In genomic region chr2:156329031-156329921, GRCh38 we compare ENCODE assay signal across 11 cellular contexts. TPM values are rescaled to one million over a fixed set of nuclear protein-coding genes. Genes with fewer than 3 reads are reported as not detected.
DNase-seq lines count a peak whose midpoint lies in the region; ATAC-seq and TF ChIP-seq lines count a peak whose summit lies in the region.
"Had no signal": no experiment of that assay in that cellular context is flagged by ENCODE, and none has a peak within 500 bp of the region (broad histone marks: within the 10 kb centered on the region; RNA-seq: fewer than 3 reads in every experiment).

No MANE protein-coding gene starts in this region.

- intact Hi-C loops in activated CD4-positive, alpha-beta memory T cell treated with anti-CD3 and anti-CD28 coated beads for 36 hours (cut with micrococcal nuclease): no loop called here

- no peak for TF ChIP-seq CTCF in hepatocyte (IDR thresholded peaks at IDR 0.05; ENCODE audit: poor library complexity)

- H3K79me1 ChIP-seq in trophoblast cell (ENCODE audit: low read length): peaks cover 5% of the 10 kb centered on the region

- peaks cover 2% of the 10 kb centered on the region for H3K27me3 Mint-ChIP-seq in activated CD4-positive, alpha-beta memory T cell treated with anti-CD3 and anti-CD28 coated beads for 36 hours
- peaks cover 47% of the 10 kb centered on the region for H3K27me3 Mint-ChIP-seq in activated CD4-positive, alpha-beta memory T cell treated with anti-CD3 and anti-CD28 coated beads, Interleukin-2, amount 10 ng/mL, durations not matched to agents 7 days and 5 days
- H3K27me3 Mint-ChIP-seq in T-helper 17 cell: peaks cover 55% of the 10 kb centered on the region

- no peak overlapping the region for H3K23ac ChIP-seq in trophoblast cell (ENCODE audit: low read length)

- H3K79me2 ChIP-seq in hepatocyte: no peaks in the 10 kb centered on the region
- H3K79me2 ChIP-seq in trophoblast cell (ENCODE audit: control insufficient read depth, insufficient read depth, low read length, poor library complexity): no peaks in the 10 kb centered on the region

- CTCF ChIA-PET in activated CD4-positive, alpha-beta memory T cell treated with anti-CD3 and anti-CD28 coated beads for 36 hours (lab: Charles Lee): interaction anchor here (1.4 kb wide), 1 partner anchor 71 kb away, joined by 3 read pairs; no protein-coding TSS in a partner anchor
- CTCF ChIA-PET in activated CD4-positive, alpha-beta memory T cell treated with anti-CD3 and anti-CD28 coated beads, Interleukin-2, amount 10 ng/mL, durations not matched to agents 7 days and 5 days (lab: Charles Lee): no interaction called here

- H4K91ac ChIP-seq in trophoblast cell (ENCODE audit: low read depth, low read length): no peak overlapping the region

- no peaks in the 10 kb centered on the region for H3K36me3 ChIP-seq in hepatocyte (replicated peaks; ENCODE audit: insufficient read depth, low read depth)
- no peaks in the 10 kb centered on the region for H3K36me3 ChIP-seq in trophoblast cell (ENCODE audit: control insufficient read depth in 1 of 2, insufficient read depth in 2 of 2, low read length in 2 of 2)

- peak overlapping the region; percentile 94 for H3K4me3 Mint-ChIP-seq in activated CD4-positive, alpha-beta memory T cell treated with anti-CD3 and anti-CD28 coated beads for 36 hours
- no peak overlapping the region for H3K4me3 Mint-ChIP-seq in activated CD4-positive, alpha-beta memory T cell treated with anti-CD3 and anti-CD28 coated beads, Interleukin-2, amount 10 ng/mL, durations not matched to agents 7 days and 5 days
- H3K4me3 Mint-ChIP-seq in T-helper 17 cell: peak overlapping the region; percentile 97

- H3K4me1 Mint-ChIP-seq in activated CD4-positive, alpha-beta memory T cell treated with anti-CD3 and anti-CD28 coated beads for 36 hours (ENCODE audit: low read depth): peaks cover 33% of the 10 kb centered on the region
- H3K4me1 Mint-ChIP-seq in activated CD4-positive, alpha-beta memory T cell treated with anti-CD3 and anti-CD28 coated beads, Interleukin-2, amount 10 ng/mL, durations not matched to agents 7 days and 5 days: peaks cover 19% of the 10 kb centered on the region
- H3K4me1 Mint-ChIP-seq in T-helper 17 cell: peaks cover 35% of the 10 kb centered on the region

- 64% methylated on average over 62 of the region's 64 CpGs for WGBS in hepatocyte (ENCODE audit: low lambda C conversion rate, missing lambda C conversion rate)
- WGBS in trophoblast cell (ENCODE audit: extremely low coverage, insufficient coverage, insufficient read length): no CpG with 5 or more reads among the region's 64 CpGs

- H3K9me3 Mint-ChIP-seq in activated CD4-positive, alpha-beta memory T cell treated with anti-CD3 and anti-CD28 coated beads for 36 hours: no peaks in the 10 kb centered on the region
- H3K9me3 Mint-ChIP-seq in activated CD4-positive, alpha-beta memory T cell treated with anti-CD3 and anti-CD28 coated beads, Interleukin-2, amount 10 ng/mL, durations not matched to agents 7 days and 5 days: no peaks in the 10 kb centered on the region

- H3K9me3 ChIP-seq in T-helper 17 cell (ENCODE audit: control insufficient read depth, low read length, poor library complexity, severe bottlenecking) (no peaks in the 10 kb centered on the region), hepatocyte (ENCODE audit: low read depth) (no peaks in the 10 kb centered on the region), trophoblast cell (ENCODE audit: insufficient read depth, low read depth, low read length) (peaks cover 15% of the 10 kb centered on the region)

- H2AFZ ChIP-seq in hepatocyte: no peak overlapping the region
- H2AFZ ChIP-seq in trophoblast cell (ENCODE audit: insufficient read depth, low read length, poor library complexity): no peak overlapping the region

- no peak overlapping the region for H2BK12ac ChIP-seq in trophoblast cell (ENCODE audit: low read length)

- no peak overlapping the region for H4K12ac ChIP-seq in trophoblast cell (ENCODE audit: low read depth, low read length)

- H4K20me1 ChIP-seq in hepatocyte (ENCODE audit: insufficient read depth, poor library complexity, severe bottlenecking): no peaks in the 10 kb centered on the region

- no peak overlapping the region for H3K4ac ChIP-seq in trophoblast cell (ENCODE audit: low read depth, low read length)

- POLR2A ChIA-PET in activated CD4-positive, alpha-beta memory T cell treated with anti-CD3 and anti-CD28 coated beads for 36 hours (lab: Charles Lee): interaction anchor here (0.6 to 1.1 kb wide), 2 partner anchors 9 to 12 kb away, joined by 4 read pairs; no protein-coding TSS in a partner anchor
- POLR2A ChIA-PET in activated CD4-positive, alpha-beta memory T cell treated with anti-CD3 and anti-CD28 coated beads, Interleukin-2, amount 10 ng/mL, durations not matched to agents 7 days and 5 days (lab: Charles Lee): interaction anchor here (10.0 kb wide), 1 partner anchor 13 kb away, joined by 103 read pairs; no protein-coding TSS in a partner anchor

- peaks cover 53% of the 10 kb centered on the region for H3K36me3 Mint-ChIP-seq in activated CD4-positive, alpha-beta memory T cell treated with anti-CD3 and anti-CD28 coated beads for 36 hours
- peaks cover 4% of the 10 kb centered on the region for H3K36me3 Mint-ChIP-seq in activated CD4-positive, alpha-beta memory T cell treated with anti-CD3 and anti-CD28 coated beads, Interleukin-2, amount 10 ng/mL, durations not matched to agents 7 days and 5 days (ENCODE audit: low read depth)
- peaks cover 15% of the 10 kb centered on the region for H3K36me3 Mint-ChIP-seq in T-helper 17 cell (ENCODE audit: low read depth)

- H2AK5ac ChIP-seq in trophoblast cell (ENCODE audit: low read length): no peak overlapping the region

- peak overlapping the region; percentile 57 for H3K4me2 ChIP-seq in hepatocyte
- peak overlapping the region; percentile 45 for H3K4me2 ChIP-seq in trophoblast cell (ENCODE audit: low read length)

- no peak overlapping the region for H3K14ac ChIP-seq in trophoblast cell (ENCODE audit: low read length)

- no peaks in the 10 kb centered on the region for H3K9me2 ChIP-seq in hepatocyte (replicated peaks; ENCODE audit: insufficient read depth)

- no peak for ATAC-seq in T-helper 17 cell
- ATAC-seq in HG03460 (IDR thresholded peaks at IDR 0.05; ENCODE audit: unreplicated experiment): no peak
- no peak for ATAC-seq in HG03280 (IDR thresholded peaks at IDR 0.05; ENCODE audit: unreplicated experiment)

- H3K4me1 ChIP-seq in hepatocyte (ENCODE audit: insufficient read depth): no peaks in the 10 kb centered on the region
- peaks cover 0 to 9% of the 10 kb centered on the region in 2 experiments for H3K4me1 ChIP-seq in trophoblast cell (ENCODE audit: control insufficient read depth in 1 of 2, insufficient read depth in 2 of 2, low read length in 2 of 2)

- H3K27me3 ChIP-seq in hepatocyte (peaks cover 65% of the 10 kb centered on the region), trophoblast cell (ENCODE audit: insufficient read depth, low read length) (peaks cover 62% of the 10 kb centered on the region)

- DNase-seq in activated CD4-positive, alpha-beta memory T cell treated with anti-CD3 and anti-CD28 coated beads for 36 hours: no peak
- no peak for DNase-seq in activated CD4-positive, alpha-beta memory T cell treated with anti-CD3 and anti-CD28 coated beads, Interleukin-2, amount 10 ng/mL, durations not matched to agents 7 days and 5 days
- DNase-seq in T-helper 17 cell (peak in 2 of 3 donors; percentile 18 to 19), hepatocyte (ENCODE audit: low spot score) (no peak), trophoblast cell (no peak), NCI-H2196 treated with DMSO at 0.1 percent for 48 hours (lab: John Stamatoyannopoulos, UW; ENCODE audit: unreplicated experiment) (no peak)
- DNase-seq: DMS153; NCI-H1092 treated with DMSO at 0.1 percent for 48 hours; stimulated activated CD4-positive, alpha-beta T cell treated with anti-CD3 and anti-CD28 coated beads, Interleukin-4, amount 100 ng/mL, for 24 hours had no signal

- no peak overlapping the region for H3K18ac ChIP-seq in trophoblast cell (ENCODE audit: low read length)

- H3K9ac ChIP-seq in trophoblast cell (ENCODE audit: low read length): no peak overlapping the region

- H3K4me3 ChIP-seq in hepatocyte (no peak overlapping the region), trophoblast cell (ENCODE audit: low read depth, low read length) (no peak overlapping the region)

- H4K8ac ChIP-seq in trophoblast cell (ENCODE audit: low read depth, low read length): no peak overlapping the region

- H2BK5ac ChIP-seq in trophoblast cell (ENCODE audit: low read depth, low read length, poor library complexity): no peak overlapping the region

- H2BK120ac ChIP-seq in trophoblast cell (ENCODE audit: insufficient read depth, low read length, poor library complexity): no peak overlapping the region

- no peak overlapping the region for H3K27ac Mint-ChIP-seq in activated CD4-positive, alpha-beta memory T cell treated with anti-CD3 and anti-CD28 coated beads for 36 hours
- no peak overlapping the region for H3K27ac Mint-ChIP-seq in activated CD4-positive, alpha-beta memory T cell treated with anti-CD3 and anti-CD28 coated beads, Interleukin-2, amount 10 ng/mL, durations not matched to agents 7 days and 5 days
- peak overlapping the region; percentile 90 for H3K27ac Mint-ChIP-seq in T-helper 17 cell

- H3K27ac ChIP-seq in hepatocyte (no peak overlapping the region), trophoblast cell (ENCODE audit: low read depth, low read length) (no peak overlapping the region)

RNA-seq across cellular contexts. Expression of gene NR4A2, which starts 3.2 kb away (rescaled TPM):
- total RNA-seq in activated CD4-positive, alpha-beta memory T cell treated with anti-CD3 and anti-CD28 coated beads for 36 hours: 10 to 100 TPM in 1 of 2 experiments, 1 to 10 TPM in 1; 9.3 to 10.0 TPM
- 1 to 10 TPM; 3.4 to 3.8 TPM for total RNA-seq in activated CD4-positive, alpha-beta memory T cell treated with anti-CD3 and anti-CD28 coated beads, Interleukin-2, amount 10 ng/mL, durations not matched to agents 7 days and 5 days
- 100 to 1,000 TPM; 213 to 250 TPM for total RNA-seq in T-helper 17 cell
- 1.7 and 2.3 TPM in 2 replicates for total RNA-seq in hepatocyte
- polyA plus RNA-seq in hepatocyte: 4.5 and 5.8 TPM in 2 replicates
- 1.3 and 1.7 TPM in 2 replicates for polyA plus RNA-seq in trophoblast cell (2013)

Comparison
In these comparisons a context has a peak if more than half of its experiments do, and no peak if none do; other contexts are left out.
1. DNase-seq: peak in T-helper 17 cell (2 of 3); none in activated CD4-positive, alpha-beta memory T cell treated with anti-CD3 and anti-CD28 coated beads for 36 hours (single experiment), activated CD4-positive, alpha-beta memory T cell treated with anti-CD3 and anti-CD28 coated beads, Interleukin-2, amount 10 ng/mL, durations not matched to agents 7 days and 5 days (single experiment), hepatocyte (single experiment), trophoblast cell (0 of 2) and NCI-H2196 treated with DMSO at 0.1 percent for 48 hours (single experiment).
2. RNA of gene NR4A2, which starts 3.2 kb away (total RNA-seq): 213 to 250 TPM in T-helper 17 cell; 9.3 to 10.0 TPM in activated CD4-positive, alpha-beta memory T cell treated with anti-CD3 and anti-CD28 coated beads for 36 hours, 3.4 to 3.8 TPM in activated CD4-positive, alpha-beta memory T cell treated with anti-CD3 and anti-CD28 coated beads, Interleukin-2, amount 10 ng/mL, durations not matched to agents 7 days and 5 days and 1.7 to 2.3 TPM in hepatocyte; every median in the first group is over 10 times any median in the second.